18 cellular contexts compared by ENCODE assay signal in the genomic region with DNA sequence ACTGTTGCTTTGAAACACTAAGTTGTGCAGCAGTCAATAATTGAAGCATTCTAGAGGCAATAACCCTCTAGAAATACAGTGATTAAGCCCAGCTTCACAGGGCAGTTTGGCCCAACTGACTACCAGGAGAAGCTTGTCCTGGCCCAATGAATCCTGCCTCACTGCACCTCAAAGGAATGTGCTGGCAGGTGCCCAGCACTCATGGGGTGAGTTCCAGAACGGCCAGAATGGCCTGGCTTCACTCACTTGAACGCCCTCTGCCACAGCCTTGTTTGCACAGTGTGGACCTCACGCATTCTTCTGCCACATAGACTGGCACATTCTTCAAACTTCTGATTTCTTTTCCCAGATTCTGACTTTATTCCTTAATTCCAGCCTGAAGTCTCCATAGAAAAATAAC. TPM values are rescaled to one million over a fixed set of nuclear protein-coding genes. Genes with fewer than 3 reads are reported as not detected.
DNase-seq lines count a peak whose midpoint lies in the region; ATAC-seq, FAIRE-seq and TF ChIP-seq lines count a peak whose summit lies in the region.
"Had no signal": no experiment of that assay in that cellular context is flagged by ENCODE, and none has a peak within 500 bp of the region (broad histone marks: within the 10 kb centered on the region; RNA-seq: fewer than 3 reads in every experiment).

No MANE protein-coding gene starts in this region.

- FAIRE-seq in HTR-8/SVneo (lab: Jason Lieb, UNC): no peak
- FAIRE-seq: islet of Langerhans had no signal

- intact Hi-C loops in left lung (cut with DNase I): no loop called here
- intact Hi-C loops in tibial artery (cut with DNase I; ENCODE audit: low total_unique reads): no loop called here

- H3K27ac ChIP-seq in left lung (peak overlapping the region in 1 of 2 donors; percentile 33), tibial artery (peak overlapping the region; percentile 42 to 43)
- H3K27ac ChIP-seq: epithelial cell of prostate, parathyroid adenoma had no signal

- H3K4me3 ChIP-seq in epithelial cell of proximal tubule (ENCODE audit: low read depth, low read length): no peak overlapping the region
- no peak overlapping the region for H3K4me3 ChIP-seq in left lung
- H3K4me3 ChIP-seq in tibial artery: no peak overlapping the region

- H3K9me3 ChIP-seq in left lung (peaks cover 0 to 10% of the 10 kb centered on the region in 2 donors), tibial artery (peaks cover 0 to 12% (median 5%) of the 10 kb centered on the region in 3 donors)

- H3K4me1 ChIP-seq in left lung (no peaks in the 10 kb centered on the region), tibial artery (peaks cover 0 to 21% (median 16%) of the 10 kb centered on the region in 4 donors)
- H3K4me1 ChIP-seq: parathyroid adenoma had no signal

- no peak for TF ChIP-seq CTCF in epithelial cell of proximal tubule (conservative IDR thresholded peaks at IDR 0.05; ENCODE audit: low read depth, low read length)
- TF ChIP-seq CTCF in left lung (IDR thresholded peaks at IDR 0.05): no peak
- TF ChIP-seq CTCF in tibial artery (IDR thresholded peaks at IDR 0.05): no peak

- DNase-seq in M059J (ENCODE audit: low read depth) (peak; percentile 52), epithelial cell of proximal tubule (ENCODE audit: low read depth) (peak; percentile 98), left lung (peak; percentile 67 to 82), tibial artery (peak in 1 of 2 donors; percentile 71), HTR-8/SVneo (ENCODE audit: insufficient read length, low spot score) (no peak)
- DNase-seq in activated effector memory CD4-positive, alpha-beta T cell treated with anti-CD3 and anti-CD28 coated beads, Interleukin-2, amount 50 U/mL, for 16 hours: no peak
- DNase-seq in activated naive CD4-positive, alpha-beta T cell treated with Interleukin-2 at 50 U/mL for 16 hours: no peak
- DNase-seq: activated CD4-positive, alpha-beta T cell treated with anti-CD3 and anti-CD28 coated beads, Interleukin-2, amount 50 U/mL, for 1 hour; activated naive CD8-positive, alpha-beta T cell treated with anti-CD3 and anti-CD28 coated beads, Interleukin-2, amount 10 ng/mL, durations not matched to agents 7 days and 5 days; activated T-cell treated with anti-CD3 and anti-CD28 coated beads, Interleukin-2, amount 50 U/mL, for 24 hours; NCI-H1930; NCI-H510A treated with DMSO at 0.1 percent for 48 hours had no signal

- ATAC-seq in left lung (peak; percentile 98), HG03095 (IDR thresholded peaks at IDR 0.05; ENCODE audit: unreplicated experiment) (no peak)

- H3K36me3 ChIP-seq in left lung (no peaks in the 10 kb centered on the region), tibial artery (no peaks in the 10 kb centered on the region)

- H3K27me3 ChIP-seq in left lung (peaks cover 0 to 2% of the 10 kb centered on the region in 2 donors), tibial artery (no peaks in the 10 kb centered on the region)

RNA-seq across cellular contexts. Expression of gene ITIH2, which starts 6.6 kb away (rescaled TPM):
- not detected in 2 replicates for total RNA-seq in M059J (2014; rRNA removed; shearing (Covaris generic))
- total RNA-seq in epithelial cell of proximal tubule (not detected in 2 replicates), left lung (under 1 TPM in 1 of 2 donors, not detected in 1; 0.55 TPM)
- total RNA-seq: activated naive CD8-positive, alpha-beta T cell treated with anti-CD3 and anti-CD28 coated beads, Interleukin-2, amount 10 ng/mL, durations not matched to agents 7 days and 5 days; B cell; glomerular endothelial cell had no signal

RNA-seq across cellular contexts. Expression of gene ITIH5, which starts 29.8 kb away (rescaled TPM):
- 0.64 and 2.1 TPM in 2 replicates for total RNA-seq in M059J (2014; rRNA removed; shearing (Covaris generic))
- total RNA-seq in epithelial cell of proximal tubule: not detected in 2 replicates
- total RNA-seq in left lung: 1 to 10 TPM; 7.0 to 9.7 TPM
- total RNA-seq: activated naive CD8-positive, alpha-beta T cell treated with anti-CD3 and anti-CD28 coated beads, Interleukin-2, amount 10 ng/mL, durations not matched to agents 7 days and 5 days; B cell had no signal

Comparison
In these comparisons a context has a peak if more than half of its experiments do, and no peak if none do; other contexts are left out.
1. DNase-seq: peak in M059J (single experiment), epithelial cell of proximal tubule (single experiment) and left lung (2 of 2); none in HTR-8/SVneo (single experiment), activated effector memory CD4-positive, alpha-beta T cell treated with anti-CD3 and anti-CD28 coated beads, Interleukin-2, amount 50 U/mL, for 16 hours (single experiment) and activated naive CD4-positive, alpha-beta T cell treated with Interleukin-2 at 50 U/mL for 16 hours (single experiment).